ENCODE assay signal across 8 cellular contexts in genomic region chr2:26942543-26943295, GRCh38. TPM values are rescaled to one million over a fixed set of nuclear protein-coding genes. Genes with fewer than 3 reads are reported as not detected.
DNase-seq lines count a peak whose midpoint lies in the region; FAIRE-seq and TF ChIP-seq lines count a peak whose summit lies in the region.

No MANE protein-coding gene starts in this region.

- TF ChIP-seq POLR2A in GM12891 (IDR thresholded peaks at IDR 0.05; ENCODE audit: low read depth, low read length), result no peak

- H3K4me1 Mint-ChIP-seq in mesothelial cell of epicardium, result peaks cover 2% of the 10 kb centered on the region

- peaks cover 34% of the 10 kb centered on the region for H3K27me3 Mint-ChIP-seq in mesothelial cell of epicardium (ENCODE audit: low read depth)

- DNase-seq in A673 (ENCODE audit: low spot score) (peak; percentile 73), GM12891 (ENCODE audit: insufficient read length, low spot score) (peak; percentile 74), NCI-H69 (lab: John Stamatoyannopoulos, UW) (peak; percentile 25), epidermal melanocyte (ENCODE audit: insufficient read length, low spot score) (peak; percentile 59), mesothelial cell of epicardium (ENCODE audit: low spot score in 2 of 2, unreplicated experiment in 2 of 2) (peak; percentile 58 to 86), GOT3 (lab: John Stamatoyannopoulos, UW) (no peak)
- DNase-seq in activated CD8-positive, alpha-beta memory T cell treated with anti-CD3 and anti-CD28 coated beads for 48 hours (ENCODE audit: low read depth in 2 of 3, low spot score in 2 of 3), result peak; percentile 22 to 51 (median 29)
- DNase-seq in stimulated activated CD8-positive, alpha-beta memory T cell treated with anti-CD3 and anti-CD28 coated beads, Interleukin-7, amount 100 ng/mL, for 1 hour (ENCODE audit: low read depth in 2 of 2), result peak; percentile 23 to 41

- peak; percentile 89 for TF ChIP-seq CTCF in A673 (conservative IDR thresholded peaks at IDR 0.05; ENCODE audit: low read depth, low read length)
- TF ChIP-seq CTCF in mesothelial cell of epicardium (IDR thresholded peaks at IDR 0.05; ENCODE audit: unreplicated experiment), result peak; percentile 94

- H3K4me1 ChIP-seq in A673 (ENCODE audit: insufficient read depth, low read length, poor library complexity, severe bottlenecking), result no peaks in the 10 kb centered on the region

- peak; percentile 83 for FAIRE-seq in GM12891 (lab: Jason Lieb, UNC)

- H3K9me3 ChIP-seq in A673 (ENCODE audit: low read depth, low read length, poor library complexity, severe bottlenecking), result no peaks in the 10 kb centered on the region

- POLR2A ChIA-PET in A673 (lab: Charles Lee; ENCODE audit: low non-redundant PET), result no interaction called here

- H3K36me3 Mint-ChIP-seq in mesothelial cell of epicardium, result no peaks in the 10 kb centered on the region

- CTCF ChIA-PET in A673 (lab: Charles Lee), result interaction anchor here (0.6 to 2.6 kb wide), 9 partner anchors 10 to 632 kb away, joined by 3 to 38 read pairs (median 4); no protein-coding TSS in a partner anchor

- no TSS peak for BruUV-seq in A673 (replicated peaks; lab: Mats Ljungman, UMichigan)

- H3K4me3 ChIP-seq in A673 (ENCODE audit: low read depth, low read length, poor library complexity, severe bottlenecking), result no peak overlapping the region

- intact Hi-C loops in A673 (cut with micrococcal nuclease; ENCODE audit: unreplicated experiment), result loop anchor here (1.0 kb wide), 1 partner anchor 96 kb away; no protein-coding TSS in a partner anchor

- H3K27me3 ChIP-seq in A673 (replicated peaks; ENCODE audit: insufficient read depth, low read depth, low read length, poor library complexity), result no peaks in the 10 kb centered on the region

- H3K36me3 ChIP-seq in A673 (ENCODE audit: insufficient read depth, low read length, poor library complexity, severe bottlenecking), result peaks cover 43% of the 10 kb centered on the region

- no peak overlapping the region for H3K4me3 Mint-ChIP-seq in mesothelial cell of epicardium

- no peak overlapping the region for H3K27ac ChIP-seq in A673 (ENCODE audit: low read depth, low read length, poor library complexity, severe bottlenecking)

- H3K9me3 Mint-ChIP-seq in mesothelial cell of epicardium, result no peaks in the 10 kb centered on the region

- no peak overlapping the region for H3K27ac Mint-ChIP-seq in mesothelial cell of epicardium

TF ChIP-seq in GM12891, 5 proteins besides CTCF, POLR2A, EP300 and RAD21:
- TF ChIP-seq TAF1 (IDR thresholded peaks at IDR 0.05; ENCODE audit: low read depth, low read length), result no peak
- TF ChIP-seq PAX5 (IDR thresholded peaks at IDR 0.05; ENCODE audit: insufficient read depth, low read length, severe bottlenecking), result no peak
- no peak for TF ChIP-seq SPI1 (IDR thresholded peaks at IDR 0.05; ENCODE audit: low read depth, low read length)
- TF ChIP-seq POU2F2 (IDR thresholded peaks at IDR 0.05; ENCODE audit: low read depth, low read length), result no peak
- TF ChIP-seq POLR2AphosphoS5 (IDR thresholded peaks at IDR 0.05; ENCODE audit: low read depth, low read length), result no peak

RNA-seq across cellular contexts. Expression of gene MAPRE3, which starts 27.7 kb away (rescaled TPM):
- 8.4 and 9.0 TPM in 2 replicates for total RNA-seq in A673 (2021)
- polyA plus RNA-seq in GM12891 (2012; ENCODE audit: low read depth, missing spikeins), result 2.5 TPM
- 14.8 to 17.1 TPM (median 16.0 TPM) in 3 replicates for total RNA-seq in mesothelial cell of epicardium
